16 cellular contexts compared by ENCODE assay signal in genomic region chr6:70381436-70381786, GRCh38.
"Had no signal": no experiment of that assay in that cellular context is flagged by ENCODE, and none has a peak within 500 bp of the region (broad histone marks: within the 10 kb centered on the region; RNA-seq: fewer than 3 reads in every experiment).

No MANE protein-coding gene starts in this region.

- ATAC-seq: SK-N-SH treated with all-trans-retinoic acid at 6 μM for 48 hours had no signal

- FAIRE-seq: RCC 7860 had no signal

- H3K27ac ChIP-seq: RWPE1 had no signal

- DNase-seq: KBM-7, MV-4-11, NCI-H1048, NCI-H1105, NCI-H1436 treated with DMSO at 0.1 percent for 48 hours, NCI-H1694, NCI-H1930, NCI-H2081, NCI-H2227 treated with DMSO at 0.1 percent for 48 hours, NCI-H524, NCI-H526 treated with DMSO at 0.1 percent for 48 hours, NCI-H774, SHP77 had no signal
